In genomic region chr14:53855574-53855973, GRCh38 we compare ENCODE assay signal across 19 cellular contexts.
DNase-seq lines count a peak whose midpoint lies in the region; ATAC-seq, FAIRE-seq and TF ChIP-seq lines count a peak whose summit lies in the region.
"Had no signal": no experiment of that assay in that cellular context is flagged by ENCODE, and none has a peak within 500 bp of the region (broad histone marks: within the 10 kb centered on the region; RNA-seq: fewer than 3 reads in every experiment).

No MANE protein-coding gene starts in this region.

- no peak for TF ChIP-seq POLR2A in HepG2 (IDR thresholded peaks at IDR 0.05; ENCODE audit: insufficient read depth in 1 of 2, low read depth in 2 of 2, low read length in 2 of 2)
- no peak for TF ChIP-seq POLR2A in right lobe of liver (IDR thresholded peaks at IDR 0.05)
- no peak for TF ChIP-seq POLR2A in body of pancreas (IDR thresholded peaks at IDR 0.05)

- H3K4me1 ChIP-seq in HepG2 (ENCODE audit: insufficient read depth, low read length) (peaks cover 90% of the 10 kb centered on the region), right lobe of liver (peaks cover 0 to 24% (median 6%) of the 10 kb centered on the region in 4 donors), foreskin keratinocyte (peaks cover 7% of the 10 kb centered on the region), body of pancreas (no peaks in the 10 kb centered on the region)
- H3K4me1 ChIP-seq: BLaER1 had no signal

- no peak for ATAC-seq in HepG2
- ATAC-seq in right lobe of liver = no peak
- no peak for ATAC-seq in WTC11
- ATAC-seq in foreskin keratinocyte = peak; percentile 33
- no peak for ATAC-seq in body of pancreas
- ATAC-seq in HG03097 (IDR thresholded peaks at IDR 0.05; ENCODE audit: low FRiP score, unreplicated experiment) = no peak
- ATAC-seq: GM23338 had no signal

- H3K36me3 ChIP-seq in HepG2 (replicated peaks in 1 of 2; ENCODE audit: control insufficient read depth in 1 of 2, insufficient read depth in 2 of 2, low read length in 2 of 2) = no peaks in the 10 kb centered on the region
- H3K36me3 ChIP-seq in right lobe of liver = no peaks in the 10 kb centered on the region
- H3K36me3 ChIP-seq in body of pancreas (replicated peaks in 1 of 2; ENCODE audit: insufficient read depth in 1 of 2, low read depth in 2 of 2) = no peaks in the 10 kb centered on the region
- H3K36me3 ChIP-seq: BLaER1 had no signal

- CTCF ChIA-PET in HepG2 (lab: Yijun Ruan, JAX; ENCODE audit: low intra/inter-chr PET ratio, low total read pairs) (no interaction called here), WTC11 (lab: Charles Lee) (interaction anchor here (0.5 kb wide), 1 partner anchor 18 kb away, joined by 4 read pairs; no protein-coding TSS in a partner anchor)

- intact Hi-C loops in HepG2 (cut with micrococcal nuclease; ENCODE audit: unreplicated experiment) = loop anchor here (1.0 kb wide), 1 partner anchor 241 kb away; no protein-coding TSS in a partner anchor
- intact Hi-C loops in right lobe of liver (cut with DNase I) = no loop called here
- intact Hi-C loops in body of pancreas (cut with DNase I) = no loop called here

- BruUV-seq in HepG2 (replicated peaks; lab: Mats Ljungman, UMichigan) = no TSS peak

- no peak overlapping the region for H3K27ac Mint-ChIP-seq in WTC11
- H3K27ac Mint-ChIP-seq: CD8-positive, alpha-beta memory T cell; GM23338 had no signal

- FAIRE-seq in HepG2 (lab: Jason Lieb, UNC) = no peak
- FAIRE-seq: G401.6, GM12891, HTR-8/SVneo had no signal

- no peaks in the 10 kb centered on the region for H3K36me3 Mint-ChIP-seq in WTC11
- H3K36me3 Mint-ChIP-seq: CD8-positive, alpha-beta memory T cell had no signal

- H3K9ac ChIP-seq in HepG2 (ENCODE audit: insufficient read depth, low read depth, low read length) = no peak overlapping the region
- H3K9ac ChIP-seq: BLaER1 had no signal

- H3K9me3 Mint-ChIP-seq in WTC11 = no peaks in the 10 kb centered on the region
- H3K9me3 Mint-ChIP-seq: CD8-positive, alpha-beta memory T cell; GM23338 had no signal

- TF ChIP-seq RAD21 in HepG2 (CRISPR knock-in tag; IDR thresholded peaks at IDR 0.05) = no peak

- peak; percentile 19 for DNase-seq in HepG2 (ENCODE audit: low spot score)
- DNase-seq in right lobe of liver = no peak
- no peak for DNase-seq in WTC11 (ENCODE audit: low spot score)
- DNase-seq in foreskin keratinocyte = peak in 1 of 2 donors; percentile 41
- DNase-seq in body of pancreas = no peak
- no peak for DNase-seq in NCI-H510A (lab: John Stamatoyannopoulos, UW)
- DNase-seq: 8988T; AML-193; CD8-positive, alpha-beta memory T cell; DMS 273 treated with DMSO at 0.1 percent for 48 hours; DMS79 treated with DMSO at 0.1 percent for 48 hours; EL; H7 had no signal

- H3K79me2 ChIP-seq in HepG2 (ENCODE audit: insufficient read depth, low read length) = no peaks in the 10 kb centered on the region

- H3K4me2 ChIP-seq in HepG2 (ENCODE audit: low read depth, low read length) = no peak overlapping the region
- H3K4me2 ChIP-seq: BLaER1, GM23338 had no signal

- TF ChIP-seq EP300 in HepG2 (IDR thresholded peaks at IDR 0.05; ENCODE audit: low read depth in 2 of 2, low read length in 2 of 2) (no peak), HepG2 (CRISPR knock-in tag; IDR thresholded peaks at IDR 0.05; ENCODE audit: borderline replicate concordance) (no peak)

- no peak overlapping the region for H3K4me3 ChIP-seq in HepG2 (replicated peaks in 1 of 3; ENCODE audit: insufficient read depth in 1 of 3, low read depth in 2 of 3, low read length in 3 of 3)
- no peak overlapping the region for H3K4me3 ChIP-seq in right lobe of liver
- no peak overlapping the region for H3K4me3 ChIP-seq in body of pancreas
- H3K4me3 ChIP-seq: BLaER1, GM23338 had no signal

- POLR2A ChIA-PET in HepG2 (lab: Yijun Ruan, JAX) (interaction anchor here (0.7 to 1.6 kb wide), 9 partner anchors 12 to 512 kb away, joined by 3 to 8 read pairs (median 4); partner anchors contain the start of gene BMP4), WTC11 (lab: Charles Lee) (no interaction called here)

- H3K9me3 ChIP-seq in HepG2 (ENCODE audit: low read length) (no peaks in the 10 kb centered on the region), right lobe of liver (no peaks in the 10 kb centered on the region), body of pancreas (no peaks in the 10 kb centered on the region)
- H3K9me3 ChIP-seq: BLaER1 had no signal

- H3K27ac ChIP-seq in HepG2 (ENCODE audit: extremely low read length, insufficient read depth, low read length) = peak overlapping the region; percentile 80
- H3K27ac ChIP-seq in right lobe of liver = no peak overlapping the region
- no peak overlapping the region for H3K27ac ChIP-seq in foreskin keratinocyte
- no peak overlapping the region for H3K27ac ChIP-seq in body of pancreas
- H3K27ac ChIP-seq: BLaER1 had no signal

- WGBS in HepG2 (ENCODE audit: low lambda C conversion rate) = 29% methylated on average over 2 of the region's 2 CpGs
- WGBS in right lobe of liver (ENCODE audit: insufficient coverage, low coverage, low lambda C conversion rate, missing lambda C conversion rate) = 0% methylated on average over 1 of the region's 2 CpGs
- 25 to 36% methylated on average over 2 of the region's 2 CpGs for WGBS in body of pancreas, 2 donors

- in situ Hi-C loops in HepG2 (cut with HindIII; ENCODE audit: extremely low pct_ligation_motif_present, low pct_unique_long_range_greater_than_20kb) = no loop called here

- H3K4me1 Mint-ChIP-seq in WTC11 = peaks cover 16% of the 10 kb centered on the region
- H3K4me1 Mint-ChIP-seq: CD8-positive, alpha-beta memory T cell had no signal

- no peak overlapping the region for H2AFZ ChIP-seq in HepG2 (ENCODE audit: low read length)
- H2AFZ ChIP-seq: GM23338 had no signal

- H3K4me3 Mint-ChIP-seq in WTC11 = no peak overlapping the region
- H3K4me3 Mint-ChIP-seq: CD8-positive, alpha-beta memory T cell; GM23338 had no signal

- H4K20me1 ChIP-seq in HepG2 (ENCODE audit: insufficient read depth, low read length) = no peaks in the 10 kb centered on the region
- H4K20me1 ChIP-seq: BLaER1 had no signal

- no peaks in the 10 kb centered on the region for H3K27me3 Mint-ChIP-seq in WTC11 (ENCODE audit: low read depth)

- no peaks in the 10 kb centered on the region for H3K27me3 ChIP-seq in HepG2 (ENCODE audit: control insufficient read depth in 1 of 2, insufficient read depth in 2 of 2, low read length in 2 of 2)
- no peaks in the 10 kb centered on the region for H3K27me3 ChIP-seq in right lobe of liver
- H3K27me3 ChIP-seq in foreskin keratinocyte = peaks cover 29% of the 10 kb centered on the region
- no peaks in the 10 kb centered on the region for H3K27me3 ChIP-seq in body of pancreas
- H3K27me3 ChIP-seq: BLaER1 had no signal

- TF ChIP-seq CTCF in HepG2 (CRISPR knock-in tag; IDR thresholded peaks at IDR 0.05) (no peak), right lobe of liver (IDR thresholded peaks at IDR 0.05) (no peak), WTC11 (IDR thresholded peaks at IDR 0.05) (no peak), foreskin keratinocyte (conservative IDR thresholded peaks at IDR 0.05) (no peak), body of pancreas (IDR thresholded peaks at IDR 0.05) (no peak)

TF ChIP-seq in HepG2, 621 proteins besides CTCF, POLR2A, EP300 and RAD21 (continues in another document):
- TF ChIP-seq ZMYM3 (CRISPR knock-in tag; IDR thresholded peaks at IDR 0.05) = peak; percentile 27; the same call in 1 of the 2 replicates
- TF ChIP-seq KDM1A (CRISPR knock-in tag; IDR thresholded peaks at IDR 0.05) = peak; percentile 54; the same call in 1 of the 2 replicates
- peak; percentile 80 for TF ChIP-seq FOSL2 (CRISPR knock-in tag; IDR thresholded peaks at IDR 0.05)
- TF ChIP-seq, protein P1, sequence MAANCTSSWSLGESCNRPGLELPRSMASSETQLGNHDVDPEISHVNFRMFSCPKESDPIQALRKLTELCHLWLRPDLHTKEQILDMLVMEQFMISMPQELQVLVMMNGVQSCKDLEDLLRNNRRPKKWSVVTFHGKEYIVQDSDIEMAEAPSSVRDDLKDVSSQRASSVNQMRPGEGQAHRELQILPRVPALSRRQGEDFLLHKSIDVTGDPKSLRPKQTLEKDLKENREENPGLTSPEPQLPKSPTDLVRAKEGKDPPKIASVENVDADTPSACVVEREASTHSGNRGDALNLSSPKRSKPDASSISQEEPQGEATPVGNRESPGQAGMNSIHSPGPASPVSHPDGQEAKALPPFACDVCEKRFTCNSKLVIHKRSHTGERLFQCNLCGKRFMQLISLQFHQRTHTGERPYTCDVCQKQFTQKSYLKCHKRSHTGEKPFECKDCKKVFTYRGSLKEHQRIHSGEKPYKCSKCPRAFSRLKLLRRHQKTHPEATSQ (CRISPR knock-in tag; IDR thresholded peaks at IDR 0.05; ENCODE audit: borderline replicate concordance) = no peak
- 0 out of 2 replicates have a peak, but pooled peaks have one; percentile 15 for TF ChIP-seq ZNF24 (IDR thresholded peaks at IDR 0.05)
- TF ChIP-seq ADNP (CRISPR knock-in tag; IDR thresholded peaks at IDR 0.05) = peak; percentile 67; the same call in 1 of the 2 replicates

TF ChIP-seq in WTC11, 78 proteins besides CTCF, POLR2A, EP300 and RAD21:
- TF ChIP-seq ZNF121 (CRISPR knock-in tag; IDR thresholded peaks at IDR 0.05) (0 out of 2 replicates have a peak, but pooled peaks have one; percentile 5), SMAD3 (CRISPR knock-in tag; IDR thresholded peaks at IDR 0.05; ENCODE audit: borderline replicate concordance) (no peak)
TF ChIP-seq in WTC11: peak in this region for 1.

Comparison
In these comparisons a context has a peak if more than half of its experiments do, and no peak if none do; other contexts are left out.
1. Of the 50 proteins assayed by ChIP-seq in both HepG2 and WTC11: peak only in HepG2: MAX; only in WTC11: none; in both: ZNF121; in neither: 48.